1 cellular context compared by ENCODE assay signal in genomic region chr12:57010627-57011224, GRCh38.
A peak's percentile ranks its signal among the peaks of the same experiment; 100 is the strongest.
TF ChIP-seq lines count a peak whose summit lies in the region.

No MANE protein-coding gene starts in this region.

TF ChIP-seq in HEK293, 187 proteins besides CTCF, POLR2A, EP300 and RAD21 (continued from another document):
- TF ChIP-seq, protein P1, sequence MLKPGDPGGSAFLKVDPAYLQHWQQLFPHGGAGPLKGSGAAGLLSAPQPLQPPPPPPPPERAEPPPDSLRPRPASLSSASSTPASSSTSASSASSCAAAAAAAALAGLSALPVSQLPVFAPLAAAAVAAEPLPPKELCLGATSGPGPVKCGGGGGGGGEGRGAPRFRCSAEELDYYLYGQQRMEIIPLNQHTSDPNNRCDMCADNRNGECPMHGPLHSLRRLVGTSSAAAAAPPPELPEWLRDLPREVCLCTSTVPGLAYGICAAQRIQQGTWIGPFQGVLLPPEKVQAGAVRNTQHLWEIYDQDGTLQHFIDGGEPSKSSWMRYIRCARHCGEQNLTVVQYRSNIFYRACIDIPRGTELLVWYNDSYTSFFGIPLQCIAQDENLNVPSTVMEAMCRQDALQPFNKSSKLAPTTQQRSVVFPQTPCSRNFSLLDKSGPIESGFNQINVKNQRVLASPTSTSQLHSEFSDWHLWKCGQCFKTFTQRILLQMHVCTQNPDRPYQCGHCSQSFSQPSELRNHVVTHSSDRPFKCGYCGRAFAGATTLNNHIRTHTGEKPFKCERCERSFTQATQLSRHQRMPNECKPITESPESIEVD (tag by site-specific recombination; IDR thresholded peaks at IDR 0.05) = peak; percentile 31; the same call in 1 of the 2 replicates
